Comparison of ENCODE assay signal across 8 cellular contexts in the genomic region with DNA sequence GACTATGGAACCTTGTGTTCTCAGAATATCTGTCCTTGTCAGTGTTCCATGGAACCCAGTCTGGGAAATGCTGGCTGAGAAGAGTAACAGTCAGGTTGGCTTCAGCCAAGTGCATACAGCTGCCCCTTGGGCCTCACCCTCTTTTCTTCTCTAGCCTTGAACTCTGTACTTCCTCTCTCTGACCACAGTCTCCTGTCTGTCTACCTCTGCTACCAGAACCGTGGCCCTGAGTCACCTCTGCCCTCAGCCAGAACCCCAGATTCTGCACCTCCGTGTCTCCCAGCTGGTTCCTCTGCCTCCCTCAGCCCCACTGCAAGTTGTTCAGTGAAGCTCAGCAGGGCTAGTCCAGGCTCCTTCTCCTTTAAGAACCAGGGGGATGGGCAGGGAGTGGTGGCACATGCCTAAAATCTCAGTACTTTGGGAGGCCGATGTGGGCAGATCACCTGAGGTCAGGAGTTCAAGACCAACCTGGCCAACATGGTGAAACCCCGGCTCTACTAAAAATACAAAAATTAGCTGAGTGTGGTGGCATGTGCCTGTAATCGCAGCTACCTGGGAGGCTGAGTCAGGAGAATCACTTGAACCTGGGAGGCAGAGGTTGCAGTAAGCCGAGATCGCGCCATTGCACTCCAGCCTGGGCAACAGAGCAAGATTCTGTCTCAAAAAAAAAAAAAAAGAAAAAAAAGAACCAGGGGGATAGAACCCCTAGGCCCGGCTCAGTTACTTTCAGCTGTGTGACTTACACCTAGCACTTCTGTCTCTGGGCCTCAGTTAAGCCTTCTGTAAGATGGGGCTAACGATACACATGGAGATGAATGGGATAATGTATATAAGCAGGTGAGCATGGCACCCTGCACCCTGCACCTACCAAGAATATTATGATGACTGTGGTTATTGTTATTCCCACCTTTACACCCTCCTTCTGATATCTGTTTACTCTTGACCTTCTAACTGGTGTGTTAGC. TPM values are rescaled to one million over a fixed set of nuclear protein-coding genes. Genes with fewer than 3 reads are reported as not detected.
DNase-seq lines count a peak whose midpoint lies in the region; ATAC-seq, FAIRE-seq and TF ChIP-seq lines count a peak whose summit lies in the region.

No MANE protein-coding gene starts in this region.

- no peaks in the 10 kb centered on the region for H3K36me3 ChIP-seq in MG63
- no peaks in the 10 kb centered on the region for H3K36me3 ChIP-seq in transverse colon

- peaks cover 4% of the 10 kb centered on the region for H3K9me3 Mint-ChIP-seq in activated T-helper 17 cell treated with anti-CD3 and anti-CD28 coated beads, Interleukin-2, amount 50 U/mL, for 72 hours

- FAIRE-seq in GM12891 (lab: Jason Lieb, UNC) (peak; percentile 85), urothelium cell line (lab: Jason Lieb, UNC) (no peak)

- no peak for TF ChIP-seq EP300 in transverse colon (IDR thresholded peaks at IDR 0.05; ENCODE audit: low read depth)

- TF ChIP-seq POLR2A in GM12891 (IDR thresholded peaks at IDR 0.05; ENCODE audit: low read depth, low read length) (no peak), transverse colon (IDR thresholded peaks at IDR 0.05) (no peak)

- H3K27me3 Mint-ChIP-seq in activated T-helper 17 cell treated with anti-CD3 and anti-CD28 coated beads, Interleukin-2, amount 50 U/mL, for 72 hours = no peaks in the 10 kb centered on the region

- peaks cover 45% of the 10 kb centered on the region for H3K4me1 Mint-ChIP-seq in activated T-helper 17 cell treated with anti-CD3 and anti-CD28 coated beads, Interleukin-2, amount 50 U/mL, for 72 hours

- H3K4me1 ChIP-seq in transverse colon = peaks cover 6 to 28% (median 11%) of the 10 kb centered on the region in 4 donors

- H3K4me3 Mint-ChIP-seq in activated T-helper 17 cell treated with anti-CD3 and anti-CD28 coated beads, Interleukin-2, amount 50 U/mL, for 72 hours = peak overlapping the region; percentile 68

- no peaks in the 10 kb centered on the region for H3K9me3 ChIP-seq in MG63
- no peaks in the 10 kb centered on the region for H3K9me3 ChIP-seq in transverse colon

- WGBS in transverse colon (ENCODE audit: low coverage in 1 of 2), 2 donors = 70 to 100% methylated on average over 7 to 10 of the region's 10 CpGs

- H3K27ac Mint-ChIP-seq in activated T-helper 17 cell treated with anti-CD3 and anti-CD28 coated beads, Interleukin-2, amount 50 U/mL, for 72 hours = peak overlapping the region; percentile 91

- TF ChIP-seq CTCF in transverse colon (IDR thresholded peaks at IDR 0.05) = no peak

- H3K27ac ChIP-seq in transverse colon = peak overlapping the region in 3 of 4 donors; percentile 28 to 55 (median 30)

- peaks cover 51% of the 10 kb centered on the region for H3K36me3 Mint-ChIP-seq in activated T-helper 17 cell treated with anti-CD3 and anti-CD28 coated beads, Interleukin-2, amount 50 U/mL, for 72 hours (ENCODE audit: low read depth)

- intact Hi-C loops in transverse colon (cut with DNase I; ENCODE audit: low total_unique reads) = loop anchor here (10.0 kb wide), 1 partner anchor 59 kb away; the partner anchor contains the start of gene IRAK2

- H3K27me3 ChIP-seq in MG63 (no peaks in the 10 kb centered on the region), transverse colon (no peaks in the 10 kb centered on the region)

- in situ Hi-C loops in transverse colon (cut with MboI; ENCODE audit: low pct_ligation_motif_present in 1 of 4, low pct_unique_long_range_greater_than_20kb in 1 of 4, low sequenced_read_pairs in 3 of 4) = loop anchor here in 2 of 4 donors (10.0 kb wide), 1 partner anchor 59 kb away; the partner anchor contains the start of gene IRAK2 (in 2 of the 2)

- no peak for DNase-seq in GM12891 (ENCODE audit: insufficient read length, low spot score)
- DNase-seq in MG63 = peak; percentile 7
- peak; percentile 62 for DNase-seq in transverse colon
- DNase-seq in urothelium cell line (ENCODE audit: low spot score) = no peak
- DNase-seq in medulla oblongata (ENCODE audit: extremely low spot score) = no peak
- no peak for DNase-seq in HT-29 (ENCODE audit: low spot score)

- ATAC-seq in GM21619 (IDR thresholded peaks at IDR 0.05; ENCODE audit: unreplicated experiment) = peak; percentile 66
- peak; percentile 43 for ATAC-seq in activated T-helper 17 cell treated with anti-CD3 and anti-CD28 coated beads, Interleukin-2, amount 50 U/mL, for 72 hours (replicated peaks)

- H3K4me3 ChIP-seq in MG63 (no peak overlapping the region), transverse colon (no peak overlapping the region)

TF ChIP-seq in GM12891, 5 proteins besides CTCF, POLR2A, EP300 and RAD21:
- peak; percentile 81 for TF ChIP-seq SPI1 (IDR thresholded peaks at IDR 0.05; ENCODE audit: low read depth, low read length)
- TF ChIP-seq TAF1 (IDR thresholded peaks at IDR 0.05; ENCODE audit: low read depth, low read length) = no peak
- no peak for TF ChIP-seq PAX5 (IDR thresholded peaks at IDR 0.05; ENCODE audit: insufficient read depth, low read length, severe bottlenecking)

RNA-seq across cellular contexts. Expression of gene TATDN2, which starts 24.3 kb away (rescaled TPM):
- polyA plus RNA-seq in GM12891 (2012; ENCODE audit: low read depth, missing spikeins) = 21.8 TPM
- total RNA-seq in MG63 (2014; rRNA removed; shearing (Covaris generic); ENCODE audit: low replicate concordance) = 7.6 and 15.8 TPM in 2 replicates
- 10 to 100 TPM; 56.7 to 71.7 TPM for total RNA-seq in activated T-helper 17 cell treated with anti-CD3 and anti-CD28 coated beads, Interleukin-2, amount 50 U/mL, for 72 hours
- total RNA-seq in transverse colon = 10 to 100 TPM; 22.7 to 59.7 (median 28.2) TPM
- 6.7 and 6.8 TPM in 2 replicates for total RNA-seq in HT-29 (2014; rRNA removed; shearing (Covaris generic))

RNA-seq across cellular contexts. Expression of gene IRAK2, which starts 59.2 kb away (rescaled TPM):
- 3.2 TPM for polyA plus RNA-seq in GM12891 (2012; ENCODE audit: low read depth, missing spikeins)
- 5.0 and 6.1 TPM in 2 replicates for total RNA-seq in MG63 (2014; rRNA removed; shearing (Covaris generic); ENCODE audit: low replicate concordance)
- total RNA-seq in activated T-helper 17 cell treated with anti-CD3 and anti-CD28 coated beads, Interleukin-2, amount 50 U/mL, for 72 hours = 10 to 100 TPM in 1 of 2 donors, 1 to 10 TPM in 1; 5.6 to 10.1 TPM
- 1 to 10 TPM in 3 of 4 donors, under 1 TPM in 1; 0.20 to 4.9 (median 3.4) TPM for total RNA-seq in transverse colon
- 4.9 and 5.7 TPM in 2 replicates for total RNA-seq in HT-29 (2014; rRNA removed; shearing (Covaris generic))

Comparison
In these comparisons a context has a peak if more than half of its experiments do, and no peak if none do; other contexts are left out.
1. DNase-seq: peak in MG63 (single experiment) and transverse colon (single experiment); none in GM12891 (single experiment), urothelium cell line (single experiment), medulla oblongata (single experiment) and HT-29 (single experiment).